Comparison of ENCODE assay signal across 17 cellular contexts in the genomic region with DNA sequence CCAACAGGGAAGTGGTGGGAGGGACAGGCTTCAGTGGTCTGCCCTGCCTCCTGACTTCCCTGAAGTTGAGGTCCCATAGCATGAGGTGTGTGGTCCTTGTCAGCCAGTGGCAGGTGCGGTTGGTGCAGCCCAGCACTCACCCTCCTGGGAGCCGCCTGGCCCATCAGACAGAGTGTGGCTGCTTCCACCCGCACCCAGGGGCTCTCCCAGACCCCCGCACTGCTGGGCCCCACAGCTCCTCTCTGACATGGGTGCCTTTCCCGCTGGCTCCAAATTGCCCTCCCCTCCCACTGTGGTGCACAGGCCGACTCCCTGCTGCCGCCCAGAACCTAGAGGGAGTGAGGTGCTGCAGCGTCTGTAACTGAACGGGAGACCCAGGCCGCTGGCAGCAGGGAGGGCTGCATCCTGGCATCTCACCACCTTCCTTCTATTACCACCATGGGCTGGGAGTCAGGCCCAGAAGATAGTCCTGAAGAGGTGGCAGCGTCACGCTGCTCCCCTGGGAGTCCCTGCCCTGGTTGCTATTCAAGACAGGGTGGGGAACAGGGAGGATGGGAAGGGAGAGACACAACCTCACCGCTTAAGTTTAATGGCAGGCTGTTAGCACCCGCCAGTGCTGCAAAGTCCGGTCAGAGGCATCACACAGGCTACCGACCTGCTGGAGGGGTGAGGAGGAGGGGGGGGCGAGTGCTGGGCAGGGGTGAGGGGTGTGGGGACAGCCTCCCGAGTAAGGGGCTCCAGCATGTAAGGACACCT.
DNase-seq lines count a peak whose midpoint lies in the region; ATAC-seq and TF ChIP-seq lines count a peak whose summit lies in the region.
"Had no signal": no experiment of that assay in that cellular context is flagged by ENCODE, and none has a peak within 500 bp of the region (broad histone marks: within the 10 kb centered on the region; RNA-seq: fewer than 3 reads in every experiment).

No MANE protein-coding gene starts in this region.

- no peaks in the 10 kb centered on the region for H4K20me1 ChIP-seq in mammary epithelial cell (ENCODE audit: insufficient read depth, low read length)

- H3K27me3 ChIP-seq in mammary epithelial cell (ENCODE audit: insufficient read depth, low read length) (no peaks in the 10 kb centered on the region), trophoblast cell (ENCODE audit: insufficient read depth, low read length) (no peaks in the 10 kb centered on the region)
- H3K27me3 ChIP-seq: MG63 had no signal

- H3K79me1 ChIP-seq in trophoblast cell (ENCODE audit: low read length): no peaks in the 10 kb centered on the region

- no peaks in the 10 kb centered on the region for H3K36me3 ChIP-seq in mammary epithelial cell (ENCODE audit: insufficient read depth, low read length)
- H3K36me3 ChIP-seq in trophoblast cell (ENCODE audit: control insufficient read depth in 1 of 2, insufficient read depth in 2 of 2, low read length in 2 of 2): no peaks in the 10 kb centered on the region
- H3K36me3 ChIP-seq: MG63, SJSA1 had no signal

- H3K4me3 ChIP-seq in mammary epithelial cell (replicated peaks in 1 of 3; ENCODE audit: insufficient read depth in 1 of 3, low read depth in 2 of 3, low read length in 3 of 3) (no peak overlapping the region), trophoblast cell (ENCODE audit: low read depth, low read length) (peak overlapping the region; percentile 38)
- H3K4me3 ChIP-seq: MG63, SJSA1 had no signal

- H4K91ac ChIP-seq in trophoblast cell (ENCODE audit: low read depth, low read length): no peak overlapping the region

- H3K27me3 Mint-ChIP-seq in nephron progenitor cell (ENCODE audit: low read depth, poor library complexity): peaks cover 20% of the 10 kb centered on the region

- DNase-seq in NCI-H2107 treated with DMSO at 0.1 percent for 48 hours (lab: John Stamatoyannopoulos, UW; ENCODE audit: unreplicated experiment) (peak; percentile 33), NCI-H2107 (lab: John Stamatoyannopoulos, UW) (no peak), NCI-H345 (lab: John Stamatoyannopoulos, UW) (peak; percentile 73), mammary epithelial cell (no peak), trophoblast cell (no peak), nephron progenitor cell (no peak), NCI-H2171 (lab: John Stamatoyannopoulos, UW) (no peak)
- DNase-seq: GF-D8, GOT3, KG1, NCI-H1092 treated with DMSO at 0.1 percent for 48 hours, NCI-H446 treated with DMSO at 0.1 percent for 48 hours, SW 1271 had no signal

- H3K4me3 Mint-ChIP-seq in nephron progenitor cell: no peak overlapping the region
- H3K4me3 Mint-ChIP-seq: CD14-positive monocyte had no signal

- H3K9me3 ChIP-seq in mammary epithelial cell (replicated peaks; ENCODE audit: insufficient read depth, low read length) (no peaks in the 10 kb centered on the region), trophoblast cell (ENCODE audit: insufficient read depth, low read depth, low read length) (peaks cover 1% of the 10 kb centered on the region)
- H3K9me3 ChIP-seq: MG63, SJSA1 had no signal

- no peak overlapping the region for H2BK5ac ChIP-seq in trophoblast cell (ENCODE audit: low read depth, low read length, poor library complexity)

- H3K79me2 ChIP-seq in mammary epithelial cell (ENCODE audit: insufficient read depth, low read length) (no peaks in the 10 kb centered on the region), trophoblast cell (ENCODE audit: control insufficient read depth, insufficient read depth, low read length, poor library complexity) (no peaks in the 10 kb centered on the region)

- no peak overlapping the region for H3K23ac ChIP-seq in trophoblast cell (ENCODE audit: low read length)

- no peak overlapping the region for H4K8ac ChIP-seq in trophoblast cell (ENCODE audit: low read depth, low read length)

- H2AFZ ChIP-seq in mammary epithelial cell (ENCODE audit: low read depth, low read length) (no peak overlapping the region), trophoblast cell (ENCODE audit: insufficient read depth, low read length, poor library complexity) (no peak overlapping the region)

- BruUV-seq in mammary epithelial cell (replicated peaks; lab: Mats Ljungman, UMichigan): no TSS peak

- no peaks in the 10 kb centered on the region for H3K36me3 Mint-ChIP-seq in nephron progenitor cell (ENCODE audit: low read depth)
- H3K36me3 Mint-ChIP-seq: CD14-positive monocyte had no signal

- H3K18ac ChIP-seq in trophoblast cell (ENCODE audit: low read length): no peak overlapping the region

- no peak for ATAC-seq in HG03439 (IDR thresholded peaks at IDR 0.05; ENCODE audit: unreplicated experiment)

- no peak overlapping the region for H3K27ac ChIP-seq in mammary epithelial cell (ENCODE audit: insufficient read depth, low read depth, low read length)
- no peak overlapping the region for H3K27ac ChIP-seq in trophoblast cell (ENCODE audit: low read depth, low read length)
- H3K27ac ChIP-seq: SJSA1 had no signal

- H2BK120ac ChIP-seq in trophoblast cell (ENCODE audit: insufficient read depth, low read length, poor library complexity): no peak overlapping the region

- no peak overlapping the region for H4K12ac ChIP-seq in trophoblast cell (ENCODE audit: low read depth, low read length)

- H3K4me1 Mint-ChIP-seq in nephron progenitor cell: peaks cover 51% of the 10 kb centered on the region
- H3K4me1 Mint-ChIP-seq: CD14-positive monocyte had no signal

- H2AK5ac ChIP-seq in trophoblast cell (ENCODE audit: low read length): no peak overlapping the region

- intact Hi-C loops in mammary epithelial cell (cut with micrococcal nuclease): no loop called here

- peaks cover 50% of the 10 kb centered on the region for H3K4me1 ChIP-seq in mammary epithelial cell (ENCODE audit: insufficient read depth, low read length)
- H3K4me1 ChIP-seq in trophoblast cell (ENCODE audit: control insufficient read depth in 1 of 2, insufficient read depth in 2 of 2, low read length in 2 of 2): peaks cover 9 to 19% of the 10 kb centered on the region in 2 experiments

- no peak overlapping the region for H3K9ac ChIP-seq in mammary epithelial cell (ENCODE audit: insufficient read depth, low read length)
- H3K9ac ChIP-seq in trophoblast cell (ENCODE audit: low read length): no peak overlapping the region

- TF ChIP-seq CTCF in mammary epithelial cell (conservative IDR thresholded peaks at IDR 0.05 in 1 of 2, IDR thresholded peaks at IDR 0.05 in 1 of 2; ENCODE audit: extremely low read depth in 1 of 2, insufficient read depth in 1 of 2, low read depth in 1 of 2, low read length in 2 of 2): no peak
- no peak for TF ChIP-seq CTCF in nephron progenitor cell (IDR thresholded peaks at IDR 0.05)

- no peak overlapping the region for H3K4ac ChIP-seq in trophoblast cell (ENCODE audit: low read depth, low read length)

- H3K27ac Mint-ChIP-seq in nephron progenitor cell: no peak overlapping the region

- H2BK12ac ChIP-seq in trophoblast cell (ENCODE audit: low read length): no peak overlapping the region

- H3K4me2 ChIP-seq in mammary epithelial cell (ENCODE audit: insufficient read depth, low read depth, low read length) (peak overlapping the region; percentile 46), trophoblast cell (ENCODE audit: low read length) (no peak overlapping the region)

- H3K9me3 Mint-ChIP-seq in nephron progenitor cell: no peaks in the 10 kb centered on the region
- H3K9me3 Mint-ChIP-seq: CD14-positive monocyte had no signal

- in situ Hi-C loops in mammary epithelial cell (cut with MboI; ENCODE audit: low sequenced_read_pairs in 2 of 2): loop anchor here (10.0 to 25.0 kb wide), 2 partner anchors 184 to 227 kb away; a partner anchor contains a TSS

- H3K14ac ChIP-seq in trophoblast cell (ENCODE audit: low read length): no peak overlapping the region

- dilution Hi-C loops in mammary epithelial cell (cut with HindIII; ENCODE audit: low sequenced_read_pairs): loop anchor here (25.0 kb wide), 1 partner anchor 502 kb away; no protein-coding TSS in a partner anchor

- WGBS in mammary epithelial cell (ENCODE audit: low coverage, missing lambda C conversion rate): 95% methylated on average over 13 of the region's 18 CpGs
- no CpG with 5 or more reads among the region's 18 CpGs for WGBS in trophoblast cell (ENCODE audit: extremely low coverage, insufficient coverage, insufficient read length)

- CTCF ChIA-PET in mammary epithelial cell (lab: Charles Lee; ENCODE audit: low non-redundant PET): interaction anchor here (1.2 kb wide), 1 partner anchor 10 kb away, joined by 5 read pairs; no protein-coding TSS in a partner anchor

Comparison
In these comparisons a context has a peak if more than half of its experiments do, and no peak if none do; other contexts are left out.
1. DNase-seq: peak in NCI-H2107 treated with DMSO at 0.1 percent for 48 hours (single experiment) and NCI-H345 (single experiment); none in NCI-H2107 (single experiment), mammary epithelial cell (single experiment), trophoblast cell (0 of 2), nephron progenitor cell (single experiment) and NCI-H2171 (single experiment).